13 cellular contexts compared by ENCODE assay signal in genomic region chr5:126354857-126355731, GRCh38.
DNase-seq lines count a peak whose midpoint lies in the region; ATAC-seq, FAIRE-seq and TF ChIP-seq lines count a peak whose summit lies in the region.
"Had no signal": no experiment of that assay in that cellular context is flagged by ENCODE, and none has a peak within 500 bp of the region (broad histone marks: within the 10 kb centered on the region; RNA-seq: fewer than 3 reads in every experiment).

No MANE protein-coding gene starts in this region.

- ATAC-seq in HG03521 (IDR thresholded peaks at IDR 0.05; ENCODE audit: unreplicated experiment) = no peak

- no peak overlapping the region for H3K4me3 ChIP-seq in BLaER1 treated with 17β-estradiol and CSF1 and Interleukin-3, amounts not matched to agents 10 nM and 100 nM
- H3K4me3 ChIP-seq in astrocyte (ENCODE audit: insufficient read depth, low read depth, low read length) (no peak overlapping the region), liver (ENCODE audit: low read depth in 1 of 3, low read length in 3 of 3) (no peak overlapping the region), coronary artery (no peak overlapping the region), prostate gland (no peak overlapping the region)
- H3K4me3 ChIP-seq: ovary had no signal

- H2AFZ ChIP-seq in astrocyte (ENCODE audit: low read depth, low read length) = peak overlapping the region; percentile 49

- H3K4me1 Mint-ChIP-seq in astrocyte (ENCODE audit: low read depth, unreplicated experiment) = peaks cover 48% of the 10 kb centered on the region

- TF ChIP-seq CTCF in astrocyte (IDR thresholded peaks at IDR 0.05; ENCODE audit: insufficient read depth, low read depth, low read length) = no peak
- TF ChIP-seq CTCF in liver (IDR thresholded peaks at IDR 0.05; ENCODE audit: low read depth, low read length, missing input control) = no peak
- TF ChIP-seq CTCF in coronary artery (IDR thresholded peaks at IDR 0.05) = no peak
- TF ChIP-seq CTCF in prostate gland (IDR thresholded peaks at IDR 0.05) = no peak

- 70% methylated on average over 5 of the region's 5 CpGs for WGBS in liver
- WGBS in prostate gland = 77% methylated on average over 5 of the region's 5 CpGs

- no peak for FAIRE-seq in astrocyte (lab: Jason Lieb, UNC)

- H3K27ac Mint-ChIP-seq in astrocyte (ENCODE audit: unreplicated experiment) = peak overlapping the region; percentile 99

- H3K27me3 ChIP-seq in BLaER1 treated with 17β-estradiol and CSF1 and Interleukin-3, amounts not matched to agents 10 nM and 100 nM = no peaks in the 10 kb centered on the region
- H3K27me3 ChIP-seq in astrocyte (ENCODE audit: insufficient read depth, low read length) (no peaks in the 10 kb centered on the region), liver (ENCODE audit: control insufficient read depth in 4 of 4, insufficient read depth in 4 of 4, low read length in 3 of 4) (no peaks in the 10 kb centered on the region), prostate gland (replicated peaks; ENCODE audit: insufficient read depth) (no peaks in the 10 kb centered on the region)
- H3K27me3 ChIP-seq: ovary had no signal

- H3K79me2 ChIP-seq in astrocyte (ENCODE audit: insufficient read depth, low read length) = no peaks in the 10 kb centered on the region

- H3K9me3 ChIP-seq in BLaER1 treated with 17β-estradiol and CSF1 and Interleukin-3, amounts not matched to agents 10 nM and 100 nM (replicated peaks in 1 of 11) = no peaks in the 10 kb centered on the region
- H3K9me3 ChIP-seq in astrocyte (ENCODE audit: insufficient read depth, low read depth, low read length) = no peaks in the 10 kb centered on the region
- H3K9me3 ChIP-seq in liver (ENCODE audit: control insufficient read depth in 4 of 4, low read length in 3 of 4) = no peaks in the 10 kb centered on the region
- H3K9me3 ChIP-seq in prostate gland = no peaks in the 10 kb centered on the region
- H3K9me3 ChIP-seq: ovary had no signal

- DNase-seq in LoVo (ENCODE audit: low spot score) (peak; percentile 44), astrocyte (ENCODE audit: low read depth) (no peak), cerebellar nuclear complex (lab: John Stamatoyannopoulos, UW) (no peak), coronary artery (ENCODE audit: low spot score) (no peak), prostate gland (ENCODE audit: low spot score) (no peak)
- DNase-seq: activated CD4-positive, alpha-beta T cell treated with anti-CD3 and anti-CD28 coated beads, Interleukin-2, amount 50 U/mL, for 4 hours; NCI-H1417; NCI-H345; ovary; stimulated activated CD4-positive, alpha-beta T cell treated with anti-CD3 and anti-CD28 coated beads, Interleukin-12 subunit alpha, Interleukin-12 subunit beta, amount 100 ng/mL, for 4 hours had no signal

- H3K27me3 Mint-ChIP-seq in astrocyte (ENCODE audit: low read depth, unreplicated experiment) = no peaks in the 10 kb centered on the region

- H3K36me3 Mint-ChIP-seq in astrocyte (ENCODE audit: low read depth, unreplicated experiment) = no peaks in the 10 kb centered on the region

- H3K4me1 ChIP-seq in BLaER1 treated with 17β-estradiol and CSF1 and Interleukin-3, amounts not matched to agents 10 nM and 100 nM = peaks cover 11 to 37% (median 15%) of the 10 kb centered on the region in 10 experiments
- H3K4me1 ChIP-seq in astrocyte (ENCODE audit: insufficient read depth, low read length) (peaks cover 27% of the 10 kb centered on the region), liver (ENCODE audit: control insufficient read depth in 4 of 4, insufficient read depth in 4 of 4, low read length in 3 of 4) (peaks cover 1 to 28% (median 17%) of the 10 kb centered on the region in 4 donors), prostate gland (replicated peaks) (no peaks in the 10 kb centered on the region)

- H4K20me1 ChIP-seq in BLaER1 treated with 17β-estradiol and CSF1 and Interleukin-3, amounts not matched to agents 10 nM and 100 nM = no peaks in the 10 kb centered on the region
- H4K20me1 ChIP-seq in astrocyte (ENCODE audit: insufficient read depth, low read length) = no peaks in the 10 kb centered on the region

- peak; percentile 20 to 45 for TF ChIP-seq RAD21 in liver (IDR thresholded peaks at IDR 0.05)

- 0 out of 22 replicates have a peak overlapping the region, but pooled peaks of 1 of the 11 experiments have one; percentile 25 for H3K9ac ChIP-seq in BLaER1 treated with 17β-estradiol and CSF1 and Interleukin-3, amounts not matched to agents 10 nM and 100 nM
- H3K9ac ChIP-seq in astrocyte (ENCODE audit: low read length) = peak overlapping the region; percentile 12
- H3K9ac ChIP-seq in liver (ENCODE audit: low read depth in 1 of 2, low read length in 2 of 2) = no peak overlapping the region

- no peak overlapping the region for H3K27ac ChIP-seq in BLaER1 treated with 17β-estradiol and CSF1 and Interleukin-3, amounts not matched to agents 10 nM and 100 nM
- H3K27ac ChIP-seq in astrocyte (ENCODE audit: low read depth, low read length) = peak overlapping the region; percentile 92
- H3K27ac ChIP-seq in liver (ENCODE audit: low read depth in 1 of 2, low read length in 2 of 2) = no peak overlapping the region
- H3K27ac ChIP-seq in coronary artery = no peak overlapping the region
- H3K27ac ChIP-seq in prostate gland = peak overlapping the region in 1 of 2 donors; percentile 77

- no peaks in the 10 kb centered on the region for H3K36me3 ChIP-seq in BLaER1 treated with 17β-estradiol and CSF1 and Interleukin-3, amounts not matched to agents 10 nM and 100 nM
- H3K36me3 ChIP-seq in astrocyte (ENCODE audit: insufficient read depth, low read length) = no peaks in the 10 kb centered on the region
- H3K36me3 ChIP-seq in liver (ENCODE audit: control insufficient read depth in 4 of 4, insufficient read depth in 3 of 4, low read depth in 1 of 4, low read length in 3 of 4) = no peaks in the 10 kb centered on the region
- no peaks in the 10 kb centered on the region for H3K36me3 ChIP-seq in prostate gland
- H3K36me3 ChIP-seq: ovary had no signal

- intact Hi-C loops in prostate gland (cut with DNase I) = loop anchor here (5.0 kb wide), 1 partner anchor 67 kb away; the partner anchor contains the start of gene GRAMD2B

- no peaks in the 10 kb centered on the region for H3K9me3 Mint-ChIP-seq in astrocyte (ENCODE audit: unreplicated experiment)

- peak overlapping the region; percentile 49 to 83 (median 69); a peak in 20 of 22 replicates for H3K4me2 ChIP-seq in BLaER1 treated with 17β-estradiol and CSF1 and Interleukin-3, amounts not matched to agents 10 nM and 100 nM
- peak overlapping the region; percentile 83 for H3K4me2 ChIP-seq in astrocyte (ENCODE audit: low read length)

- TF ChIP-seq POLR2A in prostate gland (IDR thresholded peaks at IDR 0.05) = no peak

- H3K4me3 Mint-ChIP-seq in astrocyte (ENCODE audit: unreplicated experiment) = no peak overlapping the region

TF ChIP-seq in liver, 16 proteins besides CTCF, POLR2A, EP300 and RAD21:
- TF ChIP-seq MAX (IDR thresholded peaks at IDR 0.05) (no peak), HNF4A (conservative IDR thresholded peaks at IDR 0.05) (peak in 1 of 2 donors; percentile 28)
